ENCODE assay signal across 8 cellular contexts in the genomic region with DNA sequence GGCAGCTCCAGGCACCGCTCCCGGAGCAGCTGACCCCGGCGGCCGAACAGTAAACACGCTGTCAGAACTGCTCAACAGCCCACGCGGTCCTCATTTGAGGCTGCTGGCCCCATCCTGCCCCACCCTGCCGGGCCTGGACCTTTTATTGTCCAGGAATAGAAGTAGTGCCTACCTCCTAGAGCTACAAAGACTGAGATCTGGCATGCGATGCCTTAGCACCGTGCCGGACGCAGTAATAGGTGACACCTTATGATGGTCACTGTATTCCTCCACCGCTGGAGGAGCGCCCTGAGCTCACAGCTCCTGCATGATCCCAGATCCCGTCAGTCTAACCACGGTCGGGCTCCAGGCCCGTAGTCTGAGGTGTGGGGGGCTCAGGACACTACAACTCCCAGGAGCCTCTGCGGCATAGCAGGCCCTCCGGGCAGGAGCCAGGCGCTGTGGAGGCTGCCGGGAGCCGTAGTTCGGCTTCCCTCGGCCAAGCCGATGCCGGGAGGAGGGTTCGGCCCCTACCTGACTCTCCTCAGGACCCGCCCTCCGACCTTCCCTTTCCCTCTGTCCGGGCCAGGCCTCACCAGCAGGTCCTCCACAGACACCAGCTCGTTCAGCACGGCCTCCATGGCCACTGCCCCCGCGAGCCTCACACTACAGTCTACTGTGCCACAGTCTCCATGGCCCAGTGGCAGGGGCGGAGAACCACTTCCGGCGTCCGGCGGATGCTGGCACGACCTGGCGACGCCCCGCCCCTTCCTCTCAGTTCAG. TPM values are rescaled to one million over a fixed set of nuclear protein-coding genes. Genes with fewer than 3 reads are reported as not detected.
A peak's percentile ranks its signal among the peaks of the same experiment; 100 is the strongest.
DNase-seq lines count a peak whose midpoint lies in the region; TF ChIP-seq lines count a peak whose summit lies in the region.

A gene (minus strand): TSS at position 697 of the 762 bp plus-strand sequence. CDS start 77 bp downstream, at position 620.

- H3K9me3 Mint-ChIP-seq in activated naive CD4-positive, alpha-beta T cell treated with anti-CD3 and anti-CD28 coated beads, Interleukin-2, amount 10 ng/mL, durations not matched to agents 7 days and 5 days = no peaks in the 10 kb centered on the region

- DNase-seq in GM06990 (ENCODE audit: extremely low read depth, insufficient read length) = peak; percentile 95
- peak; percentile 56 for DNase-seq in HFF-Myc (ENCODE audit: extremely low read depth, low read depth)
- DNase-seq in NAMALWA (ENCODE audit: low spot score) = peak; percentile 96
- DNase-seq in SK-N-DZ (ENCODE audit: low spot score) = peak; percentile 93
- peak; percentile 96 for DNase-seq in activated naive CD4-positive, alpha-beta T cell treated with anti-CD3 and anti-CD28 coated beads, Interleukin-2, amount 10 ng/mL, durations not matched to agents 7 days and 5 days
- DNase-seq in germinal center (ENCODE audit: low spot score) = peak; percentile 92
- peak; percentile 94 for DNase-seq in occipital lobe (lab: John Stamatoyannopoulos, UW)

- peaks cover 50% of the 10 kb centered on the region for H3K4me1 Mint-ChIP-seq in activated naive CD4-positive, alpha-beta T cell treated with anti-CD3 and anti-CD28 coated beads, Interleukin-2, amount 10 ng/mL, durations not matched to agents 7 days and 5 days

- peaks cover 35% of the 10 kb centered on the region for H3K36me3 Mint-ChIP-seq in activated naive CD4-positive, alpha-beta T cell treated with anti-CD3 and anti-CD28 coated beads, Interleukin-2, amount 10 ng/mL, durations not matched to agents 7 days and 5 days

- H3K36me3 ChIP-seq in GM06990 (ENCODE audit: control insufficient read depth, insufficient read depth, low read length) = peaks cover 18% of the 10 kb centered on the region

- peak within 1 kb of the TSS; percentile 100 for H3K27ac ChIP-seq in temporal lobe (ENCODE audit: low read depth, low read length)

- H3K27me3 Mint-ChIP-seq in activated naive CD4-positive, alpha-beta T cell treated with anti-CD3 and anti-CD28 coated beads, Interleukin-2, amount 10 ng/mL, durations not matched to agents 7 days and 5 days = no peaks in the 10 kb centered on the region

- CTCF ChIA-PET in activated naive CD4-positive, alpha-beta T cell treated with anti-CD3 and anti-CD28 coated beads, Interleukin-2, amount 10 ng/mL, durations not matched to agents 7 days and 5 days (lab: Charles Lee) = interaction anchor here (0.6 to 4.3 kb wide), 16 partner anchors 8 to 122 kb away, joined by 3 to 33 read pairs (median 6); a partner anchor contains a TSS

- H3K27me3 ChIP-seq in GM06990 (replicated peaks; ENCODE audit: control insufficient read depth, insufficient read depth, low read length) = no peaks in the 10 kb centered on the region

- H3K4me3 Mint-ChIP-seq in activated naive CD4-positive, alpha-beta T cell treated with anti-CD3 and anti-CD28 coated beads, Interleukin-2, amount 10 ng/mL, durations not matched to agents 7 days and 5 days = peak within 1 kb of the TSS; percentile 92

- peak within 1 kb of the TSS; percentile 78 for H3K4me3 ChIP-seq in GM06990 (replicated peaks; ENCODE audit: low read depth, low read length)
- H3K4me3 ChIP-seq in HFF-Myc (replicated peaks; ENCODE audit: low read depth, low read length) = peak within 1 kb of the TSS; percentile 69

- H3K27ac Mint-ChIP-seq in activated naive CD4-positive, alpha-beta T cell treated with anti-CD3 and anti-CD28 coated beads, Interleukin-2, amount 10 ng/mL, durations not matched to agents 7 days and 5 days = peak within 1 kb of the TSS; percentile 97

- peak; percentile 95 for TF ChIP-seq CTCF in GM06990 (IDR thresholded peaks at IDR 0.05; ENCODE audit: insufficient read depth, low read length, poor library complexity, severe bottlenecking)
- peak; percentile 84 for TF ChIP-seq CTCF in HFF-Myc (IDR thresholded peaks at IDR 0.05; ENCODE audit: low read depth, low read length, missing control alignments)

RNA-seq across cellular contexts. Expression of the gene that starts here (rescaled TPM):
- polyA plus RNA-seq in SK-N-DZ (2014; cell fraction: cytosol; rRNA removed) = 199 and 216 TPM in 2 replicates
- 163 and 200 TPM in 2 replicates for polyA plus RNA-seq in SK-N-DZ (2014; cell fraction: nucleus; rRNA removed)
- 59.9 TPM for total RNA-seq in occipital lobe
- 80.2 TPM for total RNA-seq in temporal lobe

Comparison
In these comparisons a context has a peak if more than half of its experiments do, and no peak if none do; other contexts are left out.
1. Peak in every context shown above with its lines: DNase-seq, H3K4me3 ChIP-seq and H3K27ac ChIP-seq.